Comparison of ENCODE assay signal across 1 cellular context in the genomic region with DNA sequence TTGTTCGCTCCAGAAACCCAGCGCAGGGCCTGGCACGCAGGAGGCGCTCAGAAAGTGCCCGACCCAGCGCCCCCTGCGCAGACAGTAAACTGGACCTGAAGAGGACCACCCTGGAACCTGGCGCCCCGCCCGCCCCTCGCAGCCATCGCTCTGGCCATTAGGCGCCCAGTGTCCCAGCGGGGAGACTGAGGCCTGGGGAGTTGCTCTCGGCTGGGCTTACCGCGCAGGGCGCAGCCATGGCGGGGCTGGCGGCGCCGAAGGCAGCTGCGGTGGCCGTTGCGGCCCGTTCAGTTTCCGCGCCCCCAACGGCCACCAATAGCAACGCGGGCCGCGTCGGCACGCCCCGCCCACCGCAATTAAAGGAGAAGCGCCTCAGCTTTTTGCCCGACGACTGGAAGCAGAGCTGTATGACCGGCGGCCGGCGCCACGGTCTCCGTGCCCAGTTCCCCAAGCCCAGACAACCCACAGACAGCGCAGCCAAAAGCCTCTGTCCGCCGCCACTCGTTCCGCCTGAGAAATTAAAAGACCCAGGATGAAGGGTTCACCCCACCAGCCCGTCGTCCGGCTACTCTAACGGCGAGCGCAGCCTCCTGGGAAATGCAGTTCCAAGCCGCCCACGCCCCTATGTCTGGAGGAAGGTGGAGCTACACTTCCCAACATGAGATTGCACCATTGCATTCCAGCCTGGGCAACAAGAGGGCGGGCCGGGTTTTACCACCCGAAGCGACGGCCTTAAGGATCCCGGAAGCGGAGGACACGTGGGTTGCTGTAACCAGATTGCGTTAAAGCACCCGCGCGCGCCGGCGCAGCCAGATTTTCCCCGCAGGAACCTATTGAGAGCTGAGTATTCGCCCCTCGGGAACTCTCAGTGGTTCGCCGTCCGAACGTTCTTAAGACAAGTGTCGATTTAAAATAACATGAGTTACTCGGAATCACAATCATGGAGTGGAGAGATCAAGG.
TF ChIP-seq lines count a peak whose summit lies in the region.

A gene (minus strand): TSS at position 289 of the 960 bp plus-strand sequence. CDS start 51 bp downstream, at position 238.

TF ChIP-seq in HepG2, 621 proteins besides CTCF, POLR2A, EP300 and RAD21 (continued from another document and continues in another):
- TF ChIP-seq, protein P1, sequence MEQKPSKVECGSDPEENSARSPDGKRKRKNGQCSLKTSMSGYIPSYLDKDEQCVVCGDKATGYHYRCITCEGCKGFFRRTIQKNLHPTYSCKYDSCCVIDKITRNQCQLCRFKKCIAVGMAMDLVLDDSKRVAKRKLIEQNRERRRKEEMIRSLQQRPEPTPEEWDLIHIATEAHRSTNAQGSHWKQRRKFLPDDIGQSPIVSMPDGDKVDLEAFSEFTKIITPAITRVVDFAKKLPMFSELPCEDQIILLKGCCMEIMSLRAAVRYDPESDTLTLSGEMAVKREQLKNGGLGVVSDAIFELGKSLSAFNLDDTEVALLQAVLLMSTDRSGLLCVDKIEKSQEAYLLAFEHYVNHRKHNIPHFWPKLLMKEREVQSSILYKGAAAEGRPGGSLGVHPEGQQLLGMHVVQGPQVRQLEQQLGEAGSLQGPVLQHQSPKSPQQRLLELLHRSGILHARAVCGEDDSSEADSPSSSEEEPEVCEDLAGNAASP (CRISPR knock-in tag; IDR thresholded peaks at IDR 0.05; ENCODE audit: borderline replicate concordance): no peak; the same call in 1 of the 2 replicates
- 0 out of 2 replicates have a peak, but pooled peaks have one; percentile 46 for TF ChIP-seq PCBP1 (IDR thresholded peaks at IDR 0.05; ENCODE audit: borderline replicate concordance, low read depth, low read length)
- TF ChIP-seq, protein P2, sequence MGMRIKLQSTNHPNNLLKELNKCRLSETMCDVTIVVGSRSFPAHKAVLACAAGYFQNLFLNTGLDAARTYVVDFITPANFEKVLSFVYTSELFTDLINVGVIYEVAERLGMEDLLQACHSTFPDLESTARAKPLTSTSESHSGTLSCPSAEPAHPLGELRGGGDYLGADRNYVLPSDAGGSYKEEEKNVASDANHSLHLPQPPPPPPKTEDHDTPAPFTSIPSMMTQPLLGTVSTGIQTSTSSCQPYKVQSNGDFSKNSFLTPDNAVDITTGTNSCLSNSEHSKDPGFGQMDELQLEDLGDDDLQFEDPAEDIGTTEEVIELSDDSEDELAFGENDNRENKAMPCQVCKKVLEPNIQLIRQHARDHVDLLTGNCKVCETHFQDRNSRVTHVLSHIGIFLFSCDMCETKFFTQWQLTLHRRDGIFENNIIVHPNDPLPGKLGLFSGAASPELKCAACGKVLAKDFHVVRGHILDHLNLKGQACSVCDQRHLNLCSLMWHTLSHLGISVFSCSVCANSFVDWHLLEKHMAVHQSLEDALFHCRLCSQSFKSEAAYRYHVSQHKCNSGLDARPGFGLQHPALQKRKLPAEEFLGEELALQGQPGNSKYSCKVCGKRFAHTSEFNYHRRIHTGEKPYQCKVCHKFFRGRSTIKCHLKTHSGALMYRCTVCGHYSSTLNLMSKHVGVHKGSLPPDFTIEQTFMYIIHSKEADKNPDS (CRISPR knock-in tag; IDR thresholded peaks at IDR 0.05): no peak
- TF ChIP-seq HES4 (CRISPR knock-in tag; IDR thresholded peaks at IDR 0.05; ENCODE audit: borderline replicate concordance): no peak
- TF ChIP-seq ZNF34 (CRISPR knock-in tag; IDR thresholded peaks at IDR 0.05; ENCODE audit: borderline replicate concordance): no peak
- TF ChIP-seq, protein P3, sequence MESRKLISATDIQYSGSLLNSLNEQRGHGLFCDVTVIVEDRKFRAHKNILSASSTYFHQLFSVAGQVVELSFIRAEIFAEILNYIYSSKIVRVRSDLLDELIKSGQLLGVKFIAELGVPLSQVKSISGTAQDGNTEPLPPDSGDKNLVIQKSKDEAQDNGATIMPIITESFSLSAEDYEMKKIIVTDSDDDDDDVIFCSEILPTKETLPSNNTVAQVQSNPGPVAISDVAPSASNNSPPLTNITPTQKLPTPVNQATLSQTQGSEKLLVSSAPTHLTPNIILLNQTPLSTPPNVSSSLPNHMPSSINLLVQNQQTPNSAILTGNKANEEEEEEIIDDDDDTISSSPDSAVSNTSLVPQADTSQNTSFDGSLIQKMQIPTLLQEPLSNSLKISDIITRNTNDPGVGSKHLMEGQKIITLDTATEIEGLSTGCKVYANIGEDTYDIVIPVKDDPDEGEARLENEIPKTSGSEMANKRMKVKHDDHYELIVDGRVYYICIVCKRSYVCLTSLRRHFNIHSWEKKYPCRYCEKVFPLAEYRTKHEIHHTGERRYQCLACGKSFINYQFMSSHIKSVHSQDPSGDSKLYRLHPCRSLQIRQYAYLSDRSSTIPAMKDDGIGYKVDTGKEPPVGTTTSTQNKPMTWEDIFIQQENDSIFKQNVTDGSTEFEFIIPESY (CRISPR knock-in tag; IDR thresholded peaks at IDR 0.05): 0 out of 2 replicates have a peak, but pooled peaks have one; percentile 41
- TF ChIP-seq, protein P4, sequence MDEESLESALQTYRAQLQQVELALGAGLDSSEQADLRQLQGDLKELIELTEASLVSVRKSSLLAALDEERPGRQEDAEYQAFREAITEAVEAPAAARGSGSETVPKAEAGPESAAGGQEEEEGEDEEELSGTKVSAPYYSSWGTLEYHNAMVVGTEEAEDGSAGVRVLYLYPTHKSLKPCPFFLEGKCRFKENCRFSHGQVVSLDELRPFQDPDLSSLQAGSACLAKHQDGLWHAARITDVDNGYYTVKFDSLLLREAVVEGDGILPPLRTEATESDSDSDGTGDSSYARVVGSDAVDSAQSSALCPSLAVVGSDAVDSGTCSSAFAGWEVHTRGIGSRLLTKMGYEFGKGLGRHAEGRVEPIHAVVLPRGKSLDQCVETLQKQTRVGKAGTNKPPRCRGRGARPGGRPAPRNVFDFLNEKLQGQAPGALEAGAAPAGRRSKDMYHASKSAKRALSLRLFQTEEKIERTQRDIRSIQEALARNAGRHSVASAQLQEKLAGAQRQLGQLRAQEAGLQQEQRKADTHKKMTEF (CRISPR knock-in tag; IDR thresholded peaks at IDR 0.05): peak; percentile 85
- TF ChIP-seq, protein P5, sequence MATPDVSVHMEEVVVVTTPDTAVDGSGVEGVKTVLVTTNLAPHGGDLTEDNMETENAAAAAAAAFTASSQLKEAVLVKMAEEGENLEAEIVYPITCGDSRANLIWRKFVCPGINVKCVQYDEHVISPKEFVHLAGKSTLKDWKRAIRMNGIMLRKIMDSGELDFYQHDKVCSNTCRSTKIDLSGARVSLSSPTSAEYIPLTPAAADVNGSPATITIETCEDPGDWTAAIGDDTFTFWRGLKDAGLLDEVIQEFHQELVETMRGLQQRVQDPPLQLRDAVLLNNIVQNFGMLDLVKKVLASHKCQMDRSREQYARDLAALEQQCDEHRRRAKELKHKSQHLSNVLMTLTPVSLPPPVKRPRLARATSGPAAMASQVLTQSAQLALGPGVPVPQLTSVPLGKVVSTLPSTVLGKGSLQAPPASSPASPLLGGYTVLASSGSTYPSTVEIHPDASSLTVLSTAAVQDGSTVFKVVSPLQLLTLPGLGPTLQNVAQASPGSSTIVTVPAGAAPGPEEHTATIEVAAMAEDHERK (CRISPR knock-in tag; IDR thresholded peaks at IDR 0.05; ENCODE audit: low read depth): peak; percentile 50; the same call in 1 of the 2 replicates
- no peak for TF ChIP-seq ZSCAN22 (CRISPR knock-in tag; IDR thresholded peaks at IDR 0.05)
- peak; percentile 67 for TF ChIP-seq FOXA3 (CRISPR knock-in tag; IDR thresholded peaks at IDR 0.05)
- TF ChIP-seq, protein P6, sequence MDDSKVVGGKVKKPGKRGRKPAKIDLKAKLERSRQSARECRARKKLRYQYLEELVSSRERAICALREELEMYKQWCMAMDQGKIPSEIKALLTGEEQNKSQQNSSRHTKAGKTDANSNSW (CRISPR knock-in tag; IDR thresholded peaks at IDR 0.05; ENCODE audit: borderline replicate concordance): peak; percentile 81; the same call in 1 of the 2 replicates
- TF ChIP-seq ZBTB7B (CRISPR knock-in tag; IDR thresholded peaks at IDR 0.05): no peak
- TF ChIP-seq HOXA9 (CRISPR knock-in tag; IDR thresholded peaks at IDR 0.05; ENCODE audit: borderline replicate concordance): no peak
- TF ChIP-seq SYNCRIP (IDR thresholded peaks at IDR 0.05; ENCODE audit: insufficient read depth, low read depth, low read length): no peak
- TF ChIP-seq ZSCAN29 (CRISPR knock-in tag; conservative IDR thresholded peaks at IDR 0.05): 0 out of 2 replicates have a peak, but pooled peaks have one; percentile 14
- TF ChIP-seq ZNF224 (CRISPR knock-in tag; IDR thresholded peaks at IDR 0.05): no peak
- TF ChIP-seq, protein P7, sequence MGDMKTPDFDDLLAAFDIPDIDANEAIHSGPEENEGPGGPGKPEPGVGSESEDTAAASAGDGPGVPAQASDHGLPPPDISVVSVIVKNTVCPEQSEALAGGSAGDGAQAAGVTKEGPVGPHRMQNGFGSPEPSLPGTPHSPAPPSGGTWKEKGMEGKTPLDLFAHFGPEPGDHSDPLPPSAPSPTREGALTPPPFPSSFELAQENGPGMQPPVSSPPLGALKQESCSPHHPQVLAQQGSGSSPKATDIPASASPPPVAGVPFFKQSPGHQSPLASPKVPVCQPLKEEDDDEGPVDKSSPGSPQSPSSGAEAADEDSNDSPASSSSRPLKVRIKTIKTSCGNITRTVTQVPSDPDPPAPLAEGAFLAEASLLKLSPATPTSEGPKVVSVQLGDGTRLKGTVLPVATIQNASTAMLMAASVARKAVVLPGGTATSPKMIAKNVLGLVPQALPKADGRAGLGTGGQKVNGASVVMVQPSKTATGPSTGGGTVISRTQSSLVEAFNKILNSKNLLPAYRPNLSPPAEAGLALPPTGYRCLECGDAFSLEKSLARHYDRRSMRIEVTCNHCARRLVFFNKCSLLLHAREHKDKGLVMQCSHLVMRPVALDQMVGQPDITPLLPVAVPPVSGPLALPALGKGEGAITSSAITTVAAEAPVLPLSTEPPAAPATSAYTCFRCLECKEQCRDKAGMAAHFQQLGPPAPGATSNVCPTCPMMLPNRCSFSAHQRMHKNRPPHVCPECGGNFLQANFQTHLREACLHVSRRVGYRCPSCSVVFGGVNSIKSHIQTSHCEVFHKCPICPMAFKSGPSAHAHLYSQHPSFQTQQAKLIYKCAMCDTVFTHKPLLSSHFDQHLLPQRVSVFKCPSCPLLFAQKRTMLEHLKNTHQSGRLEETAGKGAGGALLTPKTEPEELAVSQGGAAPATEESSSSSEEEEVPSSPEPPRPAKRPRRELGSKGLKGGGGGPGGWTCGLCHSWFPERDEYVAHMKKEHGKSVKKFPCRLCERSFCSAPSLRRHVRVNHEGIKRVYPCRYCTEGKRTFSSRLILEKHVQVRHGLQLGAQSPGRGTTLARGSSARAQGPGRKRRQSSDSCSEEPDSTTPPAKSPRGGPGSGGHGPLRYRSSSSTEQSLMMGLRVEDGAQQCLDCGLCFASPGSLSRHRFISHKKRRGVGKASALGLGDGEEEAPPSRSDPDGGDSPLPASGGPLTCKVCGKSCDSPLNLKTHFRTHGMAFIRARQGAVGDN (CRISPR knock-in tag; IDR thresholded peaks at IDR 0.05): peak; percentile 93
- TF ChIP-seq, protein P8, sequence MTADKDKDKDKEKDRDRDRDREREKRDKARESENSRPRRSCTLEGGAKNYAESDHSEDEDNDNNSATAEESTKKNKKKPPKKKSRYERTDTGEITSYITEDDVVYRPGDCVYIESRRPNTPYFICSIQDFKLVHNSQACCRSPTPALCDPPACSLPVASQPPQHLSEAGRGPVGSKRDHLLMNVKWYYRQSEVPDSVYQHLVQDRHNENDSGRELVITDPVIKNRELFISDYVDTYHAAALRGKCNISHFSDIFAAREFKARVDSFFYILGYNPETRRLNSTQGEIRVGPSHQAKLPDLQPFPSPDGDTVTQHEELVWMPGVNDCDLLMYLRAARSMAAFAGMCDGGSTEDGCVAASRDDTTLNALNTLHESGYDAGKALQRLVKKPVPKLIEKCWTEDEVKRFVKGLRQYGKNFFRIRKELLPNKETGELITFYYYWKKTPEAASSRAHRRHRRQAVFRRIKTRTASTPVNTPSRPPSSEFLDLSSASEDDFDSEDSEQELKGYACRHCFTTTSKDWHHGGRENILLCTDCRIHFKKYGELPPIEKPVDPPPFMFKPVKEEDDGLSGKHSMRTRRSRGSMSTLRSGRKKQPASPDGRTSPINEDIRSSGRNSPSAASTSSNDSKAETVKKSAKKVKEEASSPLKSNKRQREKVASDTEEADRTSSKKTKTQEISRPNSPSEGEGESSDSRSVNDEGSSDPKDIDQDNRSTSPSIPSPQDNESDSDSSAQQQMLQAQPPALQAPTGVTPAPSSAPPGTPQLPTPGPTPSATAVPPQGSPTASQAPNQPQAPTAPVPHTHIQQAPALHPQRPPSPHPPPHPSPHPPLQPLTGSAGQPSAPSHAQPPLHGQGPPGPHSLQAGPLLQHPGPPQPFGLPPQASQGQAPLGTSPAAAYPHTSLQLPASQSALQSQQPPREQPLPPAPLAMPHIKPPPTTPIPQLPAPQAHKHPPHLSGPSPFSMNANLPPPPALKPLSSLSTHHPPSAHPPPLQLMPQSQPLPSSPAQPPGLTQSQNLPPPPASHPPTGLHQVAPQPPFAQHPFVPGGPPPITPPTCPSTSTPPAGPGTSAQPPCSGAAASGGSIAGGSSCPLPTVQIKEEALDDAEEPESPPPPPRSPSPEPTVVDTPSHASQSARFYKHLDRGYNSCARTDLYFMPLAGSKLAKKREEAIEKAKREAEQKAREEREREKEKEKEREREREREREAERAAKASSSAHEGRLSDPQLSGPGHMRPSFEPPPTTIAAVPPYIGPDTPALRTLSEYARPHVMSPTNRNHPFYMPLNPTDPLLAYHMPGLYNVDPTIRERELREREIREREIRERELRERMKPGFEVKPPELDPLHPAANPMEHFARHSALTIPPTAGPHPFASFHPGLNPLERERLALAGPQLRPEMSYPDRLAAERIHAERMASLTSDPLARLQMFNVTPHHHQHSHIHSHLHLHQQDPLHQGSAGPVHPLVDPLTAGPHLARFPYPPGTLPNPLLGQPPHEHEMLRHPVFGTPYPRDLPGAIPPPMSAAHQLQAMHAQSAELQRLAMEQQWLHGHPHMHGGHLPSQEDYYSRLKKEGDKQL (CRISPR knock-in tag; IDR thresholded peaks at IDR 0.05; ENCODE audit: low read depth): peak; percentile 39; the same call in 1 of the 2 replicates
- TF ChIP-seq, protein P9, sequence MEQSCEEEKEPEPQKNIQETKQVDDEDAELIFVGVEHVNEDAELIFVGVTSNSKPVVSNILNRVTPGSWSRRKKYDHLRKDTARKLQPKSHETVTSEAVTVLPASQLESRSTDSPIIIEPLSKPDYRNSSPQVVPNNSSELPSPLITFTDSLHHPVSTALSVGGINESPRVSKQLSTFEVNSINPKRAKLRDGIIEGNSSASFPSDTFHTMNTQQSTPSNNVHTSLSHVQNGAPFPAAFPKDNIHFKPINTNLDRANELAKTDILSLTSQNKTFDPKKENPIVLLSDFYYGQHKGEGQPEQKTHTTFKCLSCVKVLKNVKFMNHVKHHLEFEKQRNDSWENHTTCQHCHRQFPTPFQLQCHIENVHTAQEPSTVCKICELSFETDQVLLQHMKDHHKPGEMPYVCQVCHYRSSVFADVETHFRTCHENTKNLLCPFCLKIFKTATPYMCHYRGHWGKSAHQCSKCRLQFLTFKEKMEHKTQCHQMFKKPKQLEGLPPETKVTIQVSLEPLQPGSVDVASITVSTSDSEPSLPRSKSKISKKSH (CRISPR knock-in tag; IDR thresholded peaks at IDR 0.05; ENCODE audit: borderline replicate concordance): no peak
- TF ChIP-seq, protein P10, sequence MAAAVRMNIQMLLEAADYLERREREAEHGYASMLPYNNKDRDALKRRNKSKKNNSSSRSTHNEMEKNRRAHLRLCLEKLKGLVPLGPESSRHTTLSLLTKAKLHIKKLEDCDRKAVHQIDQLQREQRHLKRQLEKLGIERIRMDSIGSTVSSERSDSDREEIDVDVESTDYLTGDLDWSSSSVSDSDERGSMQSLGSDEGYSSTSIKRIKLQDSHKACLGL (CRISPR knock-in tag; IDR thresholded peaks at IDR 0.05): peak; percentile 86
- TF ChIP-seq ZNF562 (CRISPR knock-in tag; IDR thresholded peaks at IDR 0.05; ENCODE audit: borderline replicate concordance): no peak
- TF ChIP-seq ZSCAN31 (CRISPR knock-in tag; IDR thresholded peaks at IDR 0.05; ENCODE audit: low read depth): no peak; the same call in 1 of the 2 replicates
- peak; percentile 87 for TF ChIP-seq KAT8 (CRISPR knock-in tag; IDR thresholded peaks at IDR 0.05)
